Comparison of ENCODE assay signal across 1 cellular context in genomic region chr1:113928950-113929749, GRCh38.
A peak's percentile ranks its signal among the peaks of the same experiment; 100 is the strongest.
TF ChIP-seq lines count a peak whose summit lies in the region.

Gene HIPK1 (plus strand): TSS chr1:113929324.

TF ChIP-seq in HepG2, 621 proteins besides CTCF, POLR2A, EP300 and RAD21 (continued from another document and continues in another):
- TF ChIP-seq USF2 (IDR thresholded peaks at IDR 0.05; ENCODE audit: low read depth, low read length): no peak
- peak; percentile 77; the same call in 1 of the 2 replicates for TF ChIP-seq USF2 (CRISPR knock-in tag; IDR thresholded peaks at IDR 0.05; ENCODE audit: borderline replicate concordance)
- no peak for TF ChIP-seq ZBTB8A (CRISPR knock-in tag; IDR thresholded peaks at IDR 0.05; ENCODE audit: borderline replicate concordance, low read depth)
- TF ChIP-seq TARDBP (CRISPR knock-in tag; IDR thresholded peaks at IDR 0.05): peak; percentile 86; the same call in 1 of the 2 replicates
- peak; percentile 52; the same call in 1 of the 2 replicates for TF ChIP-seq ZNF331 (CRISPR knock-in tag; IDR thresholded peaks at IDR 0.05)
- TF ChIP-seq SMAD3 (CRISPR knock-in tag; IDR thresholded peaks at IDR 0.05): peak; percentile 57; the same call in 1 of the 2 replicates
- peak; percentile 60 for TF ChIP-seq ERF (CRISPR knock-in tag; IDR thresholded peaks at IDR 0.05)
- no peak; the same call in 1 of the 2 replicates for TF ChIP-seq MXD1 (CRISPR knock-in tag; IDR thresholded peaks at IDR 0.05)
- TF ChIP-seq ZNF496 (CRISPR knock-in tag; IDR thresholded peaks at IDR 0.05; ENCODE audit: insufficient replicate concordance): no peak
- TF ChIP-seq ZNF639 (CRISPR knock-in tag; conservative IDR thresholded peaks at IDR 0.05): peak; percentile 69
- TF ChIP-seq GZF1 (CRISPR knock-in tag; IDR thresholded peaks at IDR 0.05): no peak
- TF ChIP-seq GATA4 (IDR thresholded peaks at IDR 0.05; ENCODE audit: borderline replicate concordance, low read depth): no peak
- TF ChIP-seq KLF15 (CRISPR knock-in tag; IDR thresholded peaks at IDR 0.05; ENCODE audit: borderline replicate concordance): no peak
- TF ChIP-seq ZMAT3 (CRISPR knock-in tag; conservative IDR thresholded peaks at IDR 0.05): peak; percentile 90
- TF ChIP-seq HNRNPK (IDR thresholded peaks at IDR 0.05; ENCODE audit: low read depth, low read length, poor library complexity, severe bottlenecking): peak; percentile 24
- peak; percentile 89 for TF ChIP-seq ZHX2 (IDR thresholded peaks at IDR 0.05; ENCODE audit: low read depth)
- TF ChIP-seq ZHX2 (CRISPR knock-in tag; IDR thresholded peaks at IDR 0.05; ENCODE audit: borderline replicate concordance): no peak; the same call in 1 of the 2 replicates
- no peak; the same call in none of the 2 replicates for TF ChIP-seq HINFP (CRISPR knock-in tag; IDR thresholded peaks at IDR 0.05; ENCODE audit: low read depth)
- TF ChIP-seq ARID2 (CRISPR knock-in tag; IDR thresholded peaks at IDR 0.05; ENCODE audit: borderline replicate concordance): no peak
- TF ChIP-seq ZNF431 (CRISPR knock-in tag; IDR thresholded peaks at IDR 0.05; ENCODE audit: borderline replicate concordance, low read depth): peak; percentile 54; the same call in 1 of the 2 replicates
- no peak; the same call in 1 of the 2 replicates for TF ChIP-seq ARHGAP35 (CRISPR knock-in tag; IDR thresholded peaks at IDR 0.05; ENCODE audit: borderline replicate concordance)
- TF ChIP-seq ZNF317 (CRISPR knock-in tag; IDR thresholded peaks at IDR 0.05): peak; percentile 58; the same call in 1 of the 2 replicates
- TF ChIP-seq GTF2F1 (IDR thresholded peaks at IDR 0.05; ENCODE audit: low read length): no peak
- no peak for TF ChIP-seq RARG (CRISPR knock-in tag; IDR thresholded peaks at IDR 0.05; ENCODE audit: low read depth)
- TF ChIP-seq ZNF782 (CRISPR knock-in tag; IDR thresholded peaks at IDR 0.05; ENCODE audit: borderline replicate concordance): no peak; the same call in 1 of the 2 replicates
- TF ChIP-seq ELF3 (CRISPR knock-in tag; IDR thresholded peaks at IDR 0.05): peak; percentile 95
- no peak; the same call in 1 of the 2 replicates for TF ChIP-seq PCBP1 (IDR thresholded peaks at IDR 0.05; ENCODE audit: borderline replicate concordance, low read depth, low read length)
- peak; percentile 55; the same call in 1 of the 2 replicates for TF ChIP-seq CEBPG (CRISPR knock-in tag; IDR thresholded peaks at IDR 0.05)
- no peak for TF ChIP-seq ZNF766 (CRISPR knock-in tag; IDR thresholded peaks at IDR 0.05; ENCODE audit: borderline replicate concordance)
- peak; percentile 86 for TF ChIP-seq ZNF687 (CRISPR knock-in tag; IDR thresholded peaks at IDR 0.05)
- TF ChIP-seq ZNF180 (CRISPR knock-in tag; IDR thresholded peaks at IDR 0.05; ENCODE audit: borderline replicate concordance, low read depth): no peak
- peak; percentile 80 for TF ChIP-seq CBX1 (IDR thresholded peaks at IDR 0.05; ENCODE audit: low read depth)
- no peak for TF ChIP-seq PAWR (CRISPR knock-in tag; IDR thresholded peaks at IDR 0.05; ENCODE audit: borderline replicate concordance)
- peak; percentile 23; the same call in 1 of the 2 replicates for TF ChIP-seq NKX3-1 (CRISPR knock-in tag; IDR thresholded peaks at IDR 0.05)
- TF ChIP-seq MEIS1 (CRISPR knock-in tag; IDR thresholded peaks at IDR 0.05; ENCODE audit: borderline replicate concordance): 0 out of 2 replicates have a peak, but pooled peaks have one; percentile 74
- peak; percentile 53 for TF ChIP-seq ARNT2 (CRISPR knock-in tag; IDR thresholded peaks at IDR 0.05; ENCODE audit: low read depth)
- no peak for TF ChIP-seq GPBP1L1 (CRISPR knock-in tag; IDR thresholded peaks at IDR 0.05)
- no peak for TF ChIP-seq MAFF (IDR thresholded peaks at IDR 0.05; ENCODE audit: low read depth, low read length)
- TF ChIP-seq PREB (CRISPR knock-in tag; IDR thresholded peaks at IDR 0.05): no peak
- TF ChIP-seq HDAC1 (CRISPR knock-in tag; IDR thresholded peaks at IDR 0.05): peak; percentile 95
- peak; percentile 89 for TF ChIP-seq ZNF350 (CRISPR knock-in tag; IDR thresholded peaks at IDR 0.05; ENCODE audit: borderline replicate concordance, low read depth)
- no peak for TF ChIP-seq ZNF615 (CRISPR knock-in tag; IDR thresholded peaks at IDR 0.05; ENCODE audit: borderline replicate concordance)
- TF ChIP-seq ZNF513 (CRISPR knock-in tag; conservative IDR thresholded peaks at IDR 0.05): 0 out of 2 replicates have a peak, but pooled peaks have one; percentile 41
- peak; percentile 86 for TF ChIP-seq HCFC1 (IDR thresholded peaks at IDR 0.05; ENCODE audit: low read depth, low read length)
